Comparison of ENCODE assay signal across 1 cellular context in genomic region chr1:205750683-205751651, GRCh38.
TF ChIP-seq lines count a peak whose summit lies in the region.

No MANE protein-coding gene starts in this region.

TF ChIP-seq in GM12878, 131 proteins besides CTCF, POLR2A, EP300 and RAD21 (continued from another document):
- TF ChIP-seq NKRF (conservative IDR thresholded peaks at IDR 0.05): peak; percentile 46; the same call in 1 of the 2 replicates
- TF ChIP-seq TBL1XR1 (IDR thresholded peaks at IDR 0.05; ENCODE audit: low read depth, low read length): peak; percentile 16; the same call in 1 of the 2 replicates
- TF ChIP-seq NR2F1 (conservative IDR thresholded peaks at IDR 0.05): peak; percentile 51; the same call in 1 of the 2 replicates
- TF ChIP-seq HDAC2 (IDR thresholded peaks at IDR 0.05): 0 out of 2 replicates have a peak, but pooled peaks have one; percentile 58
- TF ChIP-seq, protein P1, sequence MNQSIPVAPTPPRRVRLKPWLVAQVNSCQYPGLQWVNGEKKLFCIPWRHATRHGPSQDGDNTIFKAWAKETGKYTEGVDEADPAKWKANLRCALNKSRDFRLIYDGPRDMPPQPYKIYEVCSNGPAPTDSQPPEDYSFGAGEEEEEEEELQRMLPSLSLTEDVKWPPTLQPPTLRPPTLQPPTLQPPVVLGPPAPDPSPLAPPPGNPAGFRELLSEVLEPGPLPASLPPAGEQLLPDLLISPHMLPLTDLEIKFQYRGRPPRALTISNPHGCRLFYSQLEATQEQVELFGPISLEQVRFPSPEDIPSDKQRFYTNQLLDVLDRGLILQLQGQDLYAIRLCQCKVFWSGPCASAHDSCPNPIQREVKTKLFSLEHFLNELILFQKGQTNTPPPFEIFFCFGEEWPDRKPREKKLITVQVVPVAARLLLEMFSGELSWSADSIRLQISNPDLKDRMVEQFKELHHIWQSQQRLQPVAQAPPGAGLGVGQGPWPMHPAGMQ (IDR thresholded peaks at IDR 0.05; ENCODE audit: borderline replicate concordance): no peak
- TF ChIP-seq RB1 (IDR thresholded peaks at IDR 0.05; ENCODE audit: borderline replicate concordance): peak; percentile 18; the same call in 1 of the 2 replicates
- no peak for TF ChIP-seq ATF7 (IDR thresholded peaks at IDR 0.05; ENCODE audit: low read depth)
- no peak for TF ChIP-seq BCLAF1 (IDR thresholded peaks at IDR 0.05)
- TF ChIP-seq ZNF217 (IDR thresholded peaks at IDR 0.05): peak; percentile 94
- 0 out of 2 replicates have a peak, but pooled peaks have one; percentile 2 for TF ChIP-seq MAX (IDR thresholded peaks at IDR 0.05; ENCODE audit: low read depth, low read length)
- TF ChIP-seq ZBED1 (IDR thresholded peaks at IDR 0.05; ENCODE audit: borderline replicate concordance): 0 out of 2 replicates have a peak, but pooled peaks have one; percentile 27
- peak; percentile 92; the same call in 1 of the 2 replicates for TF ChIP-seq CHD4 (IDR thresholded peaks at IDR 0.05)
- no peak for TF ChIP-seq TAF1 (IDR thresholded peaks at IDR 0.05; ENCODE audit: borderline replicate concordance, low read depth, low read length)
- no peak for TF ChIP-seq RELA (IDR thresholded peaks at IDR 0.05; ENCODE audit: borderline replicate concordance, partially characterized antibody)
- no peak for TF ChIP-seq NFYA (IDR thresholded peaks at IDR 0.05; ENCODE audit: borderline replicate concordance, low read depth, low read length)
- 0 out of 4 replicates have a peak, but pooled peaks of 1 of the 2 experiments have one; percentile 2 for TF ChIP-seq IKZF2 (IDR thresholded peaks at IDR 0.05)
- TF ChIP-seq ZNF592 (IDR thresholded peaks at IDR 0.05): no peak
- no peak for TF ChIP-seq TARDBP (IDR thresholded peaks at IDR 0.05; ENCODE audit: borderline replicate concordance)
- TF ChIP-seq CREB1 (IDR thresholded peaks at IDR 0.05; ENCODE audit: low read depth): no peak
- TF ChIP-seq ZZZ3 (IDR thresholded peaks at IDR 0.05; ENCODE audit: control insufficient read depth, insufficient read length, low read depth): no peak
- peak; percentile 24 for TF ChIP-seq BCL3 (IDR thresholded peaks at IDR 0.05; ENCODE audit: borderline replicate concordance, insufficient read depth, low read depth, low read length, poor library complexity, severe bottlenecking)
- no peak for TF ChIP-seq NR2C1 (IDR thresholded peaks at IDR 0.05)
- TF ChIP-seq ESRRA (IDR thresholded peaks at IDR 0.05; ENCODE audit: low read length): no peak; the same call in 1 of the 2 replicates
- TF ChIP-seq KDM1A (IDR thresholded peaks at IDR 0.05; ENCODE audit: borderline replicate concordance): 0 out of 2 replicates have a peak, but pooled peaks have one; percentile 59
- TF ChIP-seq IRF3 (IDR thresholded peaks at IDR 0.05): no peak
- 0 out of 2 replicates have a peak, but pooled peaks have one; percentile 65 for TF ChIP-seq RELB (IDR thresholded peaks at IDR 0.05; ENCODE audit: low read depth)
- TF ChIP-seq SUZ12 (IDR thresholded peaks at IDR 0.05; ENCODE audit: unreplicated experiment): no peak
- 0 out of 2 replicates have a peak, but pooled peaks have one; percentile 32 for TF ChIP-seq MEF2A (IDR thresholded peaks at IDR 0.05; ENCODE audit: insufficient read depth, low read depth, low read length)
- TF ChIP-seq RCOR1 (conservative IDR thresholded peaks at IDR 0.05; ENCODE audit: low read depth, low read length): 0 out of 2 replicates have a peak, but pooled peaks have one; percentile 77
- no peak for TF ChIP-seq SP1 (IDR thresholded peaks at IDR 0.05; ENCODE audit: low read depth, low read length)
